ENCODE assay signal across 13 cellular contexts in genomic region chr1:94905207-94905606, GRCh38. TPM values are rescaled to one million over a fixed set of nuclear protein-coding genes. Genes with fewer than 3 reads are reported as not detected.
DNase-seq lines count a peak whose midpoint lies in the region; ATAC-seq and TF ChIP-seq lines count a peak whose summit lies in the region.
"Had no signal": no experiment of that assay in that cellular context is flagged by ENCODE, and none has a peak within 500 bp of the region (broad histone marks: within the 10 kb centered on the region; RNA-seq: fewer than 3 reads in every experiment).

No MANE protein-coding gene starts in this region.

- TF ChIP-seq CTCF in cardiac muscle cell (IDR thresholded peaks at IDR 0.05; ENCODE audit: low read depth, low read length) (no peak), right atrium auricular region (IDR thresholded peaks at IDR 0.05) (no peak), endodermal cell (conservative IDR thresholded peaks at IDR 0.05) (no peak), smooth muscle cell (IDR thresholded peaks at IDR 0.05; ENCODE audit: borderline replicate concordance, insufficient read depth, poor library complexity, severe bottlenecking) (no peak)

- no peak overlapping the region for H3K4me2 ChIP-seq in smooth muscle cell
- H3K4me2 ChIP-seq: BLaER1 had no signal

- ATAC-seq in aorta (ENCODE audit: low FRiP score): no peak
- no peak for ATAC-seq in stimulated activated effector memory CD8-positive, alpha-beta T cell treated with anti-CD3 and anti-CD28 coated beads, Interleukin-12 subunit alpha, Interleukin-12 subunit beta, amount 100 ng/mL, for 72 hours

- H3K27me3 ChIP-seq in cardiac muscle cell: no peaks in the 10 kb centered on the region
- no peaks in the 10 kb centered on the region for H3K27me3 ChIP-seq in right atrium auricular region
- H3K27me3 ChIP-seq in endodermal cell (ENCODE audit: control insufficient read depth, insufficient read depth, low read length, poor library complexity, severe bottlenecking): no peaks in the 10 kb centered on the region
- no peaks in the 10 kb centered on the region for H3K27me3 ChIP-seq in smooth muscle cell (ENCODE audit: low read depth)
- H3K27me3 ChIP-seq in aorta (ENCODE audit: control insufficient read depth in 1 of 2, insufficient read depth in 2 of 2, low read length in 1 of 2): no peaks in the 10 kb centered on the region
- H3K27me3 ChIP-seq: BLaER1 had no signal

- WGBS in endodermal cell (ENCODE audit: insufficient coverage in 1 of 2, insufficient read length in 1 of 2), 2 experiments: 87 to 96% methylated on average over 2 to 4 of the region's 4 CpGs
- WGBS in smooth muscle cell (ENCODE audit: low lambda C conversion rate): 96% methylated on average over 4 of the region's 4 CpGs
- WGBS in aorta, 2 donors: 91 to 93% methylated on average over 4 of the region's 4 CpGs

- peak overlapping the region; percentile 20 for H3K27ac ChIP-seq in cardiac muscle cell
- H3K27ac ChIP-seq in right atrium auricular region: no peak overlapping the region
- no peak overlapping the region for H3K27ac ChIP-seq in endodermal cell (ENCODE audit: low read depth, low read length)
- peak overlapping the region; percentile 73 for H3K27ac ChIP-seq in smooth muscle cell (ENCODE audit: low read depth)
- no peak overlapping the region for H3K27ac ChIP-seq in aorta (ENCODE audit: low read depth in 1 of 2, low read length in 2 of 2)
- H3K27ac ChIP-seq: 22Rv1, BLaER1, HL-60 had no signal

- H3K4me1 Mint-ChIP-seq in endodermal cell (peaks cover 9% of the 10 kb centered on the region), immature natural killer cell (no peaks in the 10 kb centered on the region)
- H3K4me1 Mint-ChIP-seq in stimulated activated effector memory CD8-positive, alpha-beta T cell treated with anti-CD3 and anti-CD28 coated beads, Interleukin-12 subunit alpha, Interleukin-12 subunit beta, amount 100 ng/mL, for 72 hours: no peaks in the 10 kb centered on the region
- H3K4me1 Mint-ChIP-seq: CD4-positive, CD25-positive, alpha-beta regulatory T cell had no signal

- peaks cover 98% of the 10 kb centered on the region for H4K20me1 ChIP-seq in smooth muscle cell (ENCODE audit: low read depth)

- H3K9ac ChIP-seq in endodermal cell (ENCODE audit: extremely low read depth, low read length, poor library complexity, severe bottlenecking) (no peak overlapping the region), smooth muscle cell (ENCODE audit: low read depth) (no peak overlapping the region)
- H3K9ac ChIP-seq: BLaER1 had no signal

- H3K4me3 ChIP-seq in cardiac muscle cell (no peak overlapping the region), right atrium auricular region (no peak overlapping the region), endodermal cell (ENCODE audit: low read length) (no peak overlapping the region), smooth muscle cell (no peak overlapping the region), aorta (ENCODE audit: low read length in 2 of 2) (no peak overlapping the region)
- H3K4me3 ChIP-seq: BLaER1 had no signal

- H3K79me2 ChIP-seq in smooth muscle cell (ENCODE audit: low read depth): peaks cover 97% of the 10 kb centered on the region

- H2AFZ ChIP-seq in smooth muscle cell (ENCODE audit: low read depth): no peak overlapping the region

- H3K9me3 Mint-ChIP-seq in endodermal cell (no peaks in the 10 kb centered on the region), immature natural killer cell (no peaks in the 10 kb centered on the region)
- H3K9me3 Mint-ChIP-seq in stimulated activated effector memory CD8-positive, alpha-beta T cell treated with anti-CD3 and anti-CD28 coated beads, Interleukin-12 subunit alpha, Interleukin-12 subunit beta, amount 100 ng/mL, for 72 hours: no peaks in the 10 kb centered on the region

- H3F3A ChIP-seq in smooth muscle cell (ENCODE audit: low read depth): peaks cover 20% of the 10 kb centered on the region

- intact Hi-C loops in aorta (cut with DNase I): no loop called here

- no peaks in the 10 kb centered on the region for H3K27me3 Mint-ChIP-seq in endodermal cell (ENCODE audit: insufficient read depth)
- peaks cover 0 to 18% (median 0%) of the 10 kb centered on the region in 3 donors for H3K27me3 Mint-ChIP-seq in immature natural killer cell (ENCODE audit: low read depth in 3 of 3)

- no peaks in the 10 kb centered on the region for H3K4me1 ChIP-seq in cardiac muscle cell (ENCODE audit: low read depth)
- H3K4me1 ChIP-seq in right atrium auricular region: peaks cover 0 to 48% of the 10 kb centered on the region in 2 donors
- H3K4me1 ChIP-seq in endodermal cell (ENCODE audit: control insufficient read depth, insufficient read depth, low read length): no peaks in the 10 kb centered on the region
- H3K4me1 ChIP-seq in smooth muscle cell (ENCODE audit: low read depth): peaks cover 12% of the 10 kb centered on the region
- H3K4me1 ChIP-seq in aorta (ENCODE audit: control insufficient read depth in 1 of 2, insufficient read depth in 2 of 2, low read length in 2 of 2): peaks cover 2 to 5% of the 10 kb centered on the region in 2 donors
- H3K4me1 ChIP-seq: BLaER1 had no signal

- H3K27ac Mint-ChIP-seq in endodermal cell (peak overlapping the region; percentile 42), immature natural killer cell (no peak overlapping the region)
- H3K27ac Mint-ChIP-seq in stimulated activated effector memory CD8-positive, alpha-beta T cell treated with anti-CD3 and anti-CD28 coated beads, Interleukin-12 subunit alpha, Interleukin-12 subunit beta, amount 100 ng/mL, for 72 hours: no peak overlapping the region
- H3K27ac Mint-ChIP-seq: CD4-positive, CD25-positive, alpha-beta regulatory T cell had no signal

- H3K36me3 Mint-ChIP-seq in endodermal cell (ENCODE audit: low read depth): peaks cover 65% of the 10 kb centered on the region
- H3K36me3 Mint-ChIP-seq in immature natural killer cell: no peaks in the 10 kb centered on the region
- no peaks in the 10 kb centered on the region for H3K36me3 Mint-ChIP-seq in stimulated activated effector memory CD8-positive, alpha-beta T cell treated with anti-CD3 and anti-CD28 coated beads, Interleukin-12 subunit alpha, Interleukin-12 subunit beta, amount 100 ng/mL, for 72 hours
- H3K36me3 Mint-ChIP-seq: CD4-positive, CD25-positive, alpha-beta regulatory T cell had no signal

- H3K36me3 ChIP-seq in cardiac muscle cell: peaks cover 17% of the 10 kb centered on the region
- H3K36me3 ChIP-seq in right atrium auricular region: peaks cover 30% of the 10 kb centered on the region
- peaks cover 83% of the 10 kb centered on the region for H3K36me3 ChIP-seq in endodermal cell (ENCODE audit: control insufficient read depth, insufficient read depth, low read length)
- peaks cover 13% of the 10 kb centered on the region for H3K36me3 ChIP-seq in smooth muscle cell (ENCODE audit: low read depth)
- H3K36me3 ChIP-seq in aorta (ENCODE audit: control insufficient read depth in 1 of 2, insufficient read depth in 2 of 2, low read length in 1 of 2): peaks cover 0 to 3% of the 10 kb centered on the region in 2 donors

- DNase-seq in cardiac muscle cell (ENCODE audit: low read depth in 1 of 2, low spot score in 1 of 2) (no peak), right atrium auricular region (ENCODE audit: low spot score) (no peak), endodermal cell (peak; percentile 36), smooth muscle cell (lab: John Stamatoyannopoulos, UW; ENCODE audit: unreplicated experiment) (no peak), immature natural killer cell (no peak), aorta (no peak), medulla oblongata (ENCODE audit: extremely low spot score) (no peak)
- DNase-seq in stimulated activated effector memory CD8-positive, alpha-beta T cell treated with anti-CD3 and anti-CD28 coated beads, Interleukin-12 subunit alpha, Interleukin-12 subunit beta, amount 100 ng/mL, for 72 hours (ENCODE audit: low spot score in 2 of 2): no peak
- DNase-seq: AML-193; CD4-positive, CD25-positive, alpha-beta regulatory T cell had no signal

- H3K4me3 Mint-ChIP-seq in endodermal cell (no peak overlapping the region), immature natural killer cell (no peak overlapping the region)
- no peak overlapping the region for H3K4me3 Mint-ChIP-seq in stimulated activated effector memory CD8-positive, alpha-beta T cell treated with anti-CD3 and anti-CD28 coated beads, Interleukin-12 subunit alpha, Interleukin-12 subunit beta, amount 100 ng/mL, for 72 hours
- H3K4me3 Mint-ChIP-seq: CD4-positive, CD25-positive, alpha-beta regulatory T cell had no signal

- H3K9me3 ChIP-seq in cardiac muscle cell (ENCODE audit: low read depth): no peaks in the 10 kb centered on the region
- no peaks in the 10 kb centered on the region for H3K9me3 ChIP-seq in right atrium auricular region
- no peaks in the 10 kb centered on the region for H3K9me3 ChIP-seq in endodermal cell (ENCODE audit: control insufficient read depth, low read length)
- H3K9me3 ChIP-seq in smooth muscle cell (replicated peaks; ENCODE audit: low read depth): no peaks in the 10 kb centered on the region
- no peaks in the 10 kb centered on the region for H3K9me3 ChIP-seq in aorta (ENCODE audit: control insufficient read depth, low read length)
- H3K9me3 ChIP-seq: BLaER1 had no signal

RNA-seq across cellular contexts. Expression of gene CNN3, which starts 21.7 kb away (rescaled TPM):
- total RNA-seq in cardiac muscle cell (101 and 108 TPM in 2 replicates), right atrium auricular region (100 to 1,000 TPM in 1 of 2 donors, 10 to 100 TPM in 1; 82.2 to 124 TPM), endodermal cell (100 to 1,000 TPM; 275 to 308 TPM), smooth muscle cell (467 and 525 TPM in 2 replicates), aorta (100 to 1,000 TPM; 386 to 463 TPM)
- polyA plus RNA-seq in cardiac muscle cell (135 and 156 TPM in 2 replicates), smooth muscle cell (545 and 633 TPM in 2 replicates), immature natural killer cell (1 to 10 TPM in 2 of 3 donors, under 1 TPM in 1; 0.83 to 8.0 (median 2.0) TPM), aorta (100 to 1,000 TPM; 138 to 203 TPM)
- polyA plus RNA-seq in endodermal cell (2013, experiment 1 of 2): 390 TPM
- polyA plus RNA-seq in endodermal cell (2013, experiment 2 of 2): 405 TPM

Comparison
In these comparisons a context has a peak if more than half of its experiments do, and no peak if none do; other contexts are left out.
1. H3K27ac ChIP-seq: peak in cardiac muscle cell (single experiment) and smooth muscle cell (single experiment); none in right atrium auricular region (0 of 2), endodermal cell (single experiment) and aorta (0 of 2).